ENCODE assay signal across 1 cellular context in the genomic region with DNA sequence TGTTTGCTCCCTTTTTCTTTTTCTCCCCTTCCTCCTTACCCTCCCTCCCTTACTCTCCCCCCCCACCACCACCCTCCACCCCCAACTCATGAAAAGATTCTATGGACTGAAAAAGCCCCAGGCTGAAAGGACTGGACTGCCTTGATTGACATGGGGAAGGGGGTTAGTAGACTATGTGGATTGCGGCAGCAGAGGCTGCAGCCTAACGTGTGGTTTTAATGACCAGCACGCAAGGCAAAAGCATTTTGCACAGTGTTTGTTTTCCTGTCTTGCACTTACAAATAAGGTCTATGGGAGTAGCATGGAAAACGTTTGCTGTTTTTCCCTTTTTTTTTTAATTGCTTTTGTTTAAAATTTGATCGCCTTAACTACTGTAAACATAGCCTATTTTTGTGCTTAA.
TF ChIP-seq lines count a peak whose summit lies in the region.

No MANE protein-coding gene starts in this region.

TF ChIP-seq in neural cell, 6 proteins besides CTCF, POLR2A, EP300 and RAD21:
- TF ChIP-seq EZH2 (IDR thresholded peaks at IDR 0.05; ENCODE audit: borderline replicate concordance, insufficient read depth, low read length, poor library complexity, severe bottlenecking) (no peak), TAF1 (IDR thresholded peaks at IDR 0.05; ENCODE audit: low read depth) (no peak), SMC3 (conservative IDR thresholded peaks at IDR 0.05; ENCODE audit: poor library complexity) (no peak), POLR2AphosphoS5 (IDR thresholded peaks at IDR 0.05) (no peak), MXI1 (conservative IDR thresholded peaks at IDR 0.05; ENCODE audit: poor library complexity, severe bottlenecking) (no peak)
- TF ChIP-seq, protein P1, sequence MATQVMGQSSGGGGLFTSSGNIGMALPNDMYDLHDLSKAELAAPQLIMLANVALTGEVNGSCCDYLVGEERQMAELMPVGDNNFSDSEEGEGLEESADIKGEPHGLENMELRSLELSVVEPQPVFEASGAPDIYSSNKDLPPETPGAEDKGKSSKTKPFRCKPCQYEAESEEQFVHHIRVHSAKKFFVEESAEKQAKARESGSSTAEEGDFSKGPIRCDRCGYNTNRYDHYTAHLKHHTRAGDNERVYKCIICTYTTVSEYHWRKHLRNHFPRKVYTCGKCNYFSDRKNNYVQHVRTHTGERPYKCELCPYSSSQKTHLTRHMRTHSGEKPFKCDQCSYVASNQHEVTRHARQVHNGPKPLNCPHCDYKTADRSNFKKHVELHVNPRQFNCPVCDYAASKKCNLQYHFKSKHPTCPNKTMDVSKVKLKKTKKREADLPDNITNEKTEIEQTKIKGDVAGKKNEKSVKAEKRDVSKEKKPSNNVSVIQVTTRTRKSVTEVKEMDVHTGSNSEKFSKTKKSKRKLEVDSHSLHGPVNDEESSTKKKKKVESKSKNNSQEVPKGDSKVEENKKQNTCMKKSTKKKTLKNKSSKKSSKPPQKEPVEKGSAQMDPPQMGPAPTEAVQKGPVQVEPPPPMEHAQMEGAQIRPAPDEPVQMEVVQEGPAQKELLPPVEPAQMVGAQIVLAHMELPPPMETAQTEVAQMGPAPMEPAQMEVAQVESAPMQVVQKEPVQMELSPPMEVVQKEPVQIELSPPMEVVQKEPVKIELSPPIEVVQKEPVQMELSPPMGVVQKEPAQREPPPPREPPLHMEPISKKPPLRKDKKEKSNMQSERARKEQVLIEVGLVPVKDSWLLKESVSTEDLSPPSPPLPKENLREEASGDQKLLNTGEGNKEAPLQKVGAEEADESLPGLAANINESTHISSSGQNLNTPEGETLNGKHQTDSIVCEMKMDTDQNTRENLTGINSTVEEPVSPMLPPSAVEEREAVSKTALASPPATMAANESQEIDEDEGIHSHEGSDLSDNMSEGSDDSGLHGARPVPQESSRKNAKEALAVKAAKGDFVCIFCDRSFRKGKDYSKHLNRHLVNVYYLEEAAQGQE (IDR thresholded peaks at IDR 0.05; ENCODE audit: borderline replicate concordance): no peak
TF ChIP-seq in neural cell: peak in this region for 0.
